Comparison of ENCODE assay signal across 8 cellular contexts in the genomic region with DNA sequence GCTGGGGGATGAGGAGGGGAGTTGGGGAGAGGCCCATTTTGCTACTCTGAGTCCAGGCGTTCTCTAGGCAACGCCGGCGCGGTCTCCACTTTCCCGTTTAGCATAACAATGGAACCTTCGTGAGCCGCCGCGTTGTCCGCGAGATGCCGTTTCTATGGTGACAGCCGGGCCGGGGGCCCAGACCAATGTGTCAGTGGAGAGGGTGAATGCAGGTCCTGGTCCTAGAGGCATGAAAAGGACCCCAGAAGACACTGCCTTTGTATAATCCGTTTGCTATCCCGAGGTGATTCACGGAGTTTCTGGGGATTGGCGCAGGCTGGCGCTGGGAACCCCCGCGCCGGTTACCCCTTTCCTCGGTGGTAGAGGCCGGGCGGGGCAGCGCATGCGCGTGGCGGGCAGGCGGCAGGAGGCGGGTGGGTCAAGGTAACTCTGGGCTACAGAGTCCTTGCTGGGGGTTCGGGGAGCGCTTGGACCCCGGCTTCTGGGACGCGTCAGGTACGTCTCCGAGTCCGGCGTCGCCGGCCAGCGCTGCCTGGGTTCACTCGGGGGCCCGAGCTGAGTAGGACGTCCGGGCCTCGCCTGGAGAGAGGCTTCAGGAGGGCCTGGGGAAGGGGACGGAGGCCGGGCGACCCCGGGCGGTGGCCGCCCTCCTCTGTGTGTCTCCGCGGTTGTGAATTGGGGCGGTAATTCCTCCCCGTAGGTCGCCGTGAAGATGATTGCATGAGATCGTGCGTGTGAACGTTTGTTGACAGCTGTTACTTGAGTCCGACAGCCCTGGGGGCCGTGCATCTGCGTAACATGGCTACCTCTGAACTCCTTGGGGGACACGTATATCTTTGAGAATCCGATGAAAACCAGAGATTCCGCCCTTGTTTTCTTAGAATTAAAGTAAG. TPM values are rescaled to one million over a fixed set of nuclear protein-coding genes. Genes with fewer than 3 reads are reported as not detected.
DNase-seq lines count a peak whose midpoint lies in the region; ATAC-seq and TF ChIP-seq lines count a peak whose summit lies in the region.

A gene (plus strand): TSS at position 383 of the 893 bp plus-strand sequence. CDS start 11,417 bp downstream, outside the sequence.
A gene (minus strand): TSS at position 137 of the 893 bp plus-strand sequence. CDS start 6,224 bp downstream, outside the sequence.

- H3K4me3 ChIP-seq in right atrium auricular region (peak within 1 kb of the TSS; percentile 64 to 93), prostate gland (peak within 1 kb of the TSS; percentile 56 to 96)

- intact Hi-C loops in prostate gland (cut with DNase I) = no loop called here

- in situ Hi-C loops in GM13976 (cut with MboI; ENCODE audit: low sequenced_read_pairs, unreplicated experiment) = no loop called here

- TF ChIP-seq CTCF in GM13976 (IDR thresholded peaks at IDR 0.05; ENCODE audit: borderline replicate concordance, control extremely low read depth, extremely low read depth, insufficient read depth, missing control alignments) = no peak
- TF ChIP-seq CTCF in right atrium auricular region (IDR thresholded peaks at IDR 0.05) = no peak
- no peak for TF ChIP-seq CTCF in prostate gland (IDR thresholded peaks at IDR 0.05)

- H3K36me3 ChIP-seq in right atrium auricular region = no peaks in the 10 kb centered on the region
- H3K36me3 ChIP-seq in prostate gland = no peaks in the 10 kb centered on the region

- peak; percentile 81 for ATAC-seq in HG02885 (IDR thresholded peaks at IDR 0.05; ENCODE audit: poor library complexity, unreplicated experiment)

- H3K9me3 ChIP-seq in right atrium auricular region (no peaks in the 10 kb centered on the region), prostate gland (no peaks in the 10 kb centered on the region)

- TF ChIP-seq POLR2A in prostate gland (IDR thresholded peaks at IDR 0.05) = peak; percentile 67

- H3K4me1 ChIP-seq in right atrium auricular region (peaks cover 0 to 19% of the 10 kb centered on the region in 2 donors), prostate gland (replicated peaks) (peaks cover 7% of the 10 kb centered on the region)

- 2% methylated on average over 61 of the region's 70 CpGs for WGBS in prostate gland

- DNase-seq in GM13976 (ENCODE audit: low spot score) (peak; percentile 98), NCI-H1694 treated with DMSO at 0.1 percent for 48 hours (lab: John Stamatoyannopoulos, UW) (peak; percentile 74), T-helper 2 cell (peak; percentile 72 to 82 (median 81)), anterior cingulate cortex (lab: John Stamatoyannopoulos, UW) (peak; percentile 65 to 98 (median 91)), right atrium auricular region (ENCODE audit: low spot score) (peak; percentile 91), prostate gland (ENCODE audit: low spot score) (peak; percentile 81), ureter (ENCODE audit: low spot score) (peak; percentile 88)

- H3K27ac ChIP-seq in right atrium auricular region (peak within 1 kb of the TSS; percentile 89 to 91), prostate gland (peak within 1 kb of the TSS; percentile 91 to 93)

- H3K27me3 ChIP-seq in right atrium auricular region (no peaks in the 10 kb centered on the region), prostate gland (replicated peaks; ENCODE audit: insufficient read depth) (no peaks in the 10 kb centered on the region)

RNA-seq across cellular contexts. Expression of the first gene that starts in this region (rescaled TPM):
- total RNA-seq in right atrium auricular region (10 to 100 TPM; 23.0 to 27.9 TPM), prostate gland (10 to 100 TPM; 24.7 to 41.0 TPM), ureter (47.0 TPM)

RNA-seq across cellular contexts. Expression of the second gene that starts in this region (rescaled TPM):
- total RNA-seq in right atrium auricular region = 1 to 10 TPM in 1 of 2 donors, under 1 TPM in 1; 0.70 to 1.1 TPM
- 1 to 10 TPM; 1.0 to 2.2 TPM for total RNA-seq in prostate gland
- 6.1 TPM for total RNA-seq in ureter

Comparison
In these comparisons a context has a peak if more than half of its experiments do, and no peak if none do; other contexts are left out.
1. Peak in every context shown above with its lines: DNase-seq, ATAC-seq, H3K4me3 ChIP-seq and H3K27ac ChIP-seq.